ENCODE assay signal across 4 cellular contexts in genomic region chr10:105391670-105392331, GRCh38.
"Had no signal": no experiment of that assay in that cellular context is flagged by ENCODE, and none has a peak within 500 bp of the region (broad histone marks: within the 10 kb centered on the region; RNA-seq: fewer than 3 reads in every experiment).

No MANE protein-coding gene starts in this region.

- H3K4me3 ChIP-seq: GM23248 had no signal

- DNase-seq: GM23248, H9, HCEC 1CT, IMR-90 had no signal

- H3K27ac ChIP-seq: GM23248 had no signal
